ENCODE assay signal across 7 cellular contexts in the genomic region with DNA sequence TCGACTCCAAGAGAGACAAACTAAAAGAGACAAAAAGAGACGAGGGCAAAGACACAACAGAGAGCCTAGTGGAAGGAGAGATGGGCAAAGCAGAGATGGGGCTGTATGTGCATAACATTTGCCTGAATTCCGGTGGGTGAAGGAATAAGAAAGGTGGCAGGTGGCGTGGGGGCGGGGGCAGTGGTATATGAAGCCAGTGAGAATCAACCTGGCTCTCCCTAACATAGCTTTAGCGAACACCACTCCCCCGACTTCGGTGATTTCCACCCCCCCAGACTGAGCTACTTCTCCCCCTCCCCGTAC. TPM values are rescaled to one million over a fixed set of nuclear protein-coding genes. Genes with fewer than 3 reads are reported as not detected.
DNase-seq lines count a peak whose midpoint lies in the region; ATAC-seq and TF ChIP-seq lines count a peak whose summit lies in the region.

No MANE protein-coding gene starts in this region.

- H3K4me2 ChIP-seq in GM23338: peak overlapping the region; percentile 95
- H3K4me2 ChIP-seq in hepatocyte: peak overlapping the region; percentile 100

- H3K27ac Mint-ChIP-seq in GM23338: no peak overlapping the region

- DNase-seq in GM23338 (ENCODE audit: low spot score) (no peak), T-helper 22 cell (ENCODE audit: low read depth) (peak; percentile 51), hepatocyte (ENCODE audit: low spot score) (no peak), spleen (no peak), amygdala (lab: John Stamatoyannopoulos, UW) (no peak), lower leg skin (ENCODE audit: low spot score in 2 of 2) (no peak)
- no peak for DNase-seq in activated CD8-positive, alpha-beta memory T cell treated with anti-CD3 and anti-CD28 coated beads for 24 hours

- no peaks in the 10 kb centered on the region; the same call in 1 of the 3 replicates for H3K9me3 Mint-ChIP-seq in GM23338

- no peak for TF ChIP-seq CTCF in GM23338 (conservative IDR thresholded peaks at IDR 0.05; ENCODE audit: low read depth in 2 of 2)
- TF ChIP-seq CTCF in hepatocyte (IDR thresholded peaks at IDR 0.05; ENCODE audit: poor library complexity): no peak
- no peak for TF ChIP-seq CTCF in spleen (IDR thresholded peaks at IDR 0.05 in 8 of 11, conservative IDR thresholded peaks at IDR 0.05 in 3 of 11)
- TF ChIP-seq CTCF in lower leg skin (IDR thresholded peaks at IDR 0.05): no peak

- H3K4me1 ChIP-seq in GM23338 (ENCODE audit: insufficient read depth): peaks cover 50% of the 10 kb centered on the region
- peaks cover 22% of the 10 kb centered on the region for H3K4me1 ChIP-seq in hepatocyte (ENCODE audit: insufficient read depth)
- peaks cover 14 to 76% (median 62%) of the 10 kb centered on the region in 6 donors for H3K4me1 ChIP-seq in spleen

- H3K9me3 ChIP-seq in hepatocyte (ENCODE audit: low read depth) (no peaks in the 10 kb centered on the region), spleen (no peaks in the 10 kb centered on the region)

- no peak overlapping the region; the same call in 2 of the 3 replicates for H3K4me3 Mint-ChIP-seq in GM23338

- TF ChIP-seq POLR2A in spleen (IDR thresholded peaks at IDR 0.05) (no peak), lower leg skin (IDR thresholded peaks at IDR 0.05) (no peak)

- ATAC-seq in GM23338: no peak; the same call in 2 of the 3 replicates

- H3K4me3 ChIP-seq in GM23338 (peak overlapping the region; percentile 95), hepatocyte (peak overlapping the region; percentile 37), spleen (peak overlapping the region; percentile 44 to 79 (median 62)), lower leg skin (ENCODE audit: low read depth, poor library complexity, severe bottlenecking) (no peak overlapping the region)

- no peaks in the 10 kb centered on the region for H3K36me3 ChIP-seq in GM23338 (ENCODE audit: insufficient read depth)
- H3K36me3 ChIP-seq in hepatocyte (replicated peaks; ENCODE audit: insufficient read depth, low read depth): no peaks in the 10 kb centered on the region
- no peaks in the 10 kb centered on the region for H3K36me3 ChIP-seq in spleen

- peaks cover 22% of the 10 kb centered on the region for H3K27me3 Mint-ChIP-seq in GM23338 (ENCODE audit: insufficient read depth, low read depth, poor library complexity)

- 16% methylated on average over 5 of the region's 9 CpGs for WGBS in hepatocyte (ENCODE audit: low lambda C conversion rate, missing lambda C conversion rate)
- 14 to 26% (median 25%) methylated on average over 9 of the region's 9 CpGs for WGBS in spleen, 5 donors
- WGBS in lower leg skin, 2 donors: 6 to 13% methylated on average over 9 of the region's 9 CpGs

- H3K79me2 ChIP-seq in GM23338 (replicated peaks; ENCODE audit: insufficient read depth) (peaks cover 34% of the 10 kb centered on the region), hepatocyte (peaks cover 5% of the 10 kb centered on the region)

- peaks cover 7% of the 10 kb centered on the region; the same call in 2 of the 3 replicates for H3K4me1 Mint-ChIP-seq in GM23338

- intact Hi-C loops in spleen (cut with DNase I; ENCODE audit: low total_unique reads): no loop called here
- intact Hi-C loops in lower leg skin (cut with DNase I; ENCODE audit: low total_unique reads): no loop called here

- peaks cover 5% of the 10 kb centered on the region; the same call in 1 of the 3 replicates for H3K36me3 Mint-ChIP-seq in GM23338 (ENCODE audit: low read depth)

- peaks cover 18% of the 10 kb centered on the region for H3K27me3 ChIP-seq in GM23338 (ENCODE audit: insufficient read depth)
- peaks cover 26% of the 10 kb centered on the region for H3K27me3 ChIP-seq in hepatocyte
- peaks cover 0 to 53% (median 14%) of the 10 kb centered on the region in 7 donors for H3K27me3 ChIP-seq in spleen (replicated peaks in 1 of 7)

- peaks cover 29% of the 10 kb centered on the region for H3F3A ChIP-seq in GM23338 (replicated peaks; ENCODE audit: low read depth)

- H4K20me1 ChIP-seq in GM23338 (replicated peaks; ENCODE audit: insufficient read depth) (peaks cover 12% of the 10 kb centered on the region; the same call in 1 of the 2 replicates), hepatocyte (ENCODE audit: insufficient read depth, poor library complexity, severe bottlenecking) (peaks cover 4% of the 10 kb centered on the region)

- H3K9me2 ChIP-seq in GM23338 (ENCODE audit: insufficient read depth) (no peaks in the 10 kb centered on the region), hepatocyte (replicated peaks; ENCODE audit: insufficient read depth) (no peaks in the 10 kb centered on the region)

- H3K27ac ChIP-seq in GM23338 (ENCODE audit: low read depth) (peak overlapping the region; percentile 81), hepatocyte (no peak overlapping the region), spleen (peak overlapping the region in 7 of 8 donors; percentile 86 to 98 (median 90))

- H2AFZ ChIP-seq in GM23338 (no peak overlapping the region), hepatocyte (no peak overlapping the region)

TF ChIP-seq in GM23338, 12 proteins besides CTCF, POLR2A, EP300 and RAD21:
- TF ChIP-seq POLR2AphosphoS5 (IDR thresholded peaks at IDR 0.05; ENCODE audit: low read depth) (no peak; the same call in 1 of the 2 replicates), CREB1 (CRISPR knock-in tag; IDR thresholded peaks at IDR 0.05; ENCODE audit: low read depth) (no peak), ZNF114 (CRISPR knock-in tag; IDR thresholded peaks at IDR 0.05) (no peak), JUNB (IDR thresholded peaks at IDR 0.05; ENCODE audit: unreplicated experiment) (no peak), ZNF331 (CRISPR knock-in tag; IDR thresholded peaks at IDR 0.05; ENCODE audit: low read depth) (no peak)
- TF ChIP-seq, protein P1, sequence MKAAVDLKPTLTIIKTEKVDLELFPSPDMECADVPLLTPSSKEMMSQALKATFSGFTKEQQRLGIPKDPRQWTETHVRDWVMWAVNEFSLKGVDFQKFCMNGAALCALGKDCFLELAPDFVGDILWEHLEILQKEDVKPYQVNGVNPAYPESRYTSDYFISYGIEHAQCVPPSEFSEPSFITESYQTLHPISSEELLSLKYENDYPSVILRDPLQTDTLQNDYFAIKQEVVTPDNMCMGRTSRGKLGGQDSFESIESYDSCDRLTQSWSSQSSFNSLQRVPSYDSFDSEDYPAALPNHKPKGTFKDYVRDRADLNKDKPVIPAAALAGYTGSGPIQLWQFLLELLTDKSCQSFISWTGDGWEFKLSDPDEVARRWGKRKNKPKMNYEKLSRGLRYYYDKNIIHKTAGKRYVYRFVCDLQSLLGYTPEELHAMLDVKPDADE (IDR thresholded peaks at IDR 0.05): no peak
- TF ChIP-seq, protein P2, sequence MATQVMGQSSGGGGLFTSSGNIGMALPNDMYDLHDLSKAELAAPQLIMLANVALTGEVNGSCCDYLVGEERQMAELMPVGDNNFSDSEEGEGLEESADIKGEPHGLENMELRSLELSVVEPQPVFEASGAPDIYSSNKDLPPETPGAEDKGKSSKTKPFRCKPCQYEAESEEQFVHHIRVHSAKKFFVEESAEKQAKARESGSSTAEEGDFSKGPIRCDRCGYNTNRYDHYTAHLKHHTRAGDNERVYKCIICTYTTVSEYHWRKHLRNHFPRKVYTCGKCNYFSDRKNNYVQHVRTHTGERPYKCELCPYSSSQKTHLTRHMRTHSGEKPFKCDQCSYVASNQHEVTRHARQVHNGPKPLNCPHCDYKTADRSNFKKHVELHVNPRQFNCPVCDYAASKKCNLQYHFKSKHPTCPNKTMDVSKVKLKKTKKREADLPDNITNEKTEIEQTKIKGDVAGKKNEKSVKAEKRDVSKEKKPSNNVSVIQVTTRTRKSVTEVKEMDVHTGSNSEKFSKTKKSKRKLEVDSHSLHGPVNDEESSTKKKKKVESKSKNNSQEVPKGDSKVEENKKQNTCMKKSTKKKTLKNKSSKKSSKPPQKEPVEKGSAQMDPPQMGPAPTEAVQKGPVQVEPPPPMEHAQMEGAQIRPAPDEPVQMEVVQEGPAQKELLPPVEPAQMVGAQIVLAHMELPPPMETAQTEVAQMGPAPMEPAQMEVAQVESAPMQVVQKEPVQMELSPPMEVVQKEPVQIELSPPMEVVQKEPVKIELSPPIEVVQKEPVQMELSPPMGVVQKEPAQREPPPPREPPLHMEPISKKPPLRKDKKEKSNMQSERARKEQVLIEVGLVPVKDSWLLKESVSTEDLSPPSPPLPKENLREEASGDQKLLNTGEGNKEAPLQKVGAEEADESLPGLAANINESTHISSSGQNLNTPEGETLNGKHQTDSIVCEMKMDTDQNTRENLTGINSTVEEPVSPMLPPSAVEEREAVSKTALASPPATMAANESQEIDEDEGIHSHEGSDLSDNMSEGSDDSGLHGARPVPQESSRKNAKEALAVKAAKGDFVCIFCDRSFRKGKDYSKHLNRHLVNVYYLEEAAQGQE (IDR thresholded peaks at IDR 0.05; ENCODE audit: unreplicated experiment): no peak

RNA-seq across cellular contexts. Expression of a gene that starts 1.1 kb away (rescaled TPM):
- total RNA-seq in GM23338 (2014; rRNA removed; shearing (Covaris generic)): 8.4 and 10.3 TPM in 2 replicates
- polyA plus RNA-seq in GM23338 (2016; fragmentation: Nextera tagmentation; extraction: Ambion mirVana) (2.8 and 3.7 TPM in 2 replicates), hepatocyte (1.8 and 3.4 TPM in 2 replicates), spleen (1 to 10 TPM in 2 of 3 donors, under 1 TPM in 1; 0.41 to 1.3 (median 1.0) TPM)
- total RNA-seq in hepatocyte (0.44 and 3.2 TPM in 2 replicates), spleen (10 to 100 TPM in 2 of 7 donors, 1 to 10 TPM in 5; 6.0 to 12.5 (median 8.0) TPM), lower leg skin (1 to 10 TPM; 2.5 to 8.7 (median 4.8) TPM)

RNA-seq across cellular contexts. Expression of a gene that starts 17.6 kb away (rescaled TPM):
- total RNA-seq in GM23338 (2014; rRNA removed; shearing (Covaris generic)): 38.3 and 54.4 TPM in 2 replicates
- 11.9 and 12.8 TPM in 2 replicates for polyA plus RNA-seq in GM23338 (2016; fragmentation: Nextera tagmentation; extraction: Ambion mirVana)
- total RNA-seq in hepatocyte: 19.4 and 19.5 TPM in 2 replicates
- 6.7 and 7.7 TPM in 2 replicates for polyA plus RNA-seq in hepatocyte
- total RNA-seq in spleen: 10 to 100 TPM; 12.2 to 40.3 (median 16.1) TPM
- polyA plus RNA-seq in spleen: 10 to 100 TPM in 1 of 3 donors, 1 to 10 TPM in 2; 7.6 to 10.0 (median 8.4) TPM
- 10 to 100 TPM; 11.9 to 21.5 (median 16.2) TPM for total RNA-seq in lower leg skin
